Comparison of ENCODE assay signal across 10 cellular contexts in genomic region chr10:24618401-24618800, GRCh38.
DNase-seq lines count a peak whose midpoint lies in the region; ATAC-seq and TF ChIP-seq lines count a peak whose summit lies in the region.
"Had no signal": no experiment of that assay in that cellular context is flagged by ENCODE, and none has a peak within 500 bp of the region (broad histone marks: within the 10 kb centered on the region; RNA-seq: fewer than 3 reads in every experiment).

No MANE protein-coding gene starts in this region.

- no peaks in the 10 kb centered on the region for H3K27me3 Mint-ChIP-seq in T-helper 2 cell treated with Interferon-gamma antibody and Interleukin-4, amounts not matched to agents 5 μg/mL and 100 μg/mL, for 36 hours (ENCODE audit: low read depth)
- H3K27me3 Mint-ChIP-seq in HFFc6 (ENCODE audit: insufficient read depth) (no peaks in the 10 kb centered on the region; the same call in 1 of the 2 replicates), chondrocyte (ENCODE audit: low read depth) (no peaks in the 10 kb centered on the region), osteocyte (ENCODE audit: unreplicated experiment) (no peaks in the 10 kb centered on the region)
- H3K27me3 Mint-ChIP-seq: progenitor cell of endocrine pancreas had no signal

- TF ChIP-seq CTCF in HFFc6 (IDR thresholded peaks at IDR 0.05) (no peak), chondrocyte (IDR thresholded peaks at IDR 0.05) (no peak), osteocyte (IDR thresholded peaks at IDR 0.05) (no peak)

- DNase-seq in T-helper 2 cell treated with Interferon-gamma antibody and Interleukin-4, amounts not matched to agents 5 μg/mL and 100 μg/mL, for 36 hours (ENCODE audit: low spot score): peak; percentile 7
- no peak for DNase-seq in T-helper 2 cell
- no peak for DNase-seq in HFFc6
- no peak for DNase-seq in chondrocyte (ENCODE audit: low spot score)
- no peak for DNase-seq in osteocyte (ENCODE audit: extremely low spot score, unreplicated experiment)
- DNase-seq in NCI-H446 treated with DMSO at 0.1 percent for 48 hours (lab: John Stamatoyannopoulos, UW): no peak
- no peak for DNase-seq in EL
- DNase-seq: NCI-H226 had no signal

- peaks cover 21% of the 10 kb centered on the region for H3K4me1 Mint-ChIP-seq in T-helper 2 cell treated with Interferon-gamma antibody and Interleukin-4, amounts not matched to agents 5 μg/mL and 100 μg/mL, for 36 hours (ENCODE audit: low read depth)
- peaks cover 32% of the 10 kb centered on the region for H3K4me1 Mint-ChIP-seq in HFFc6 (ENCODE audit: low read depth)
- peaks cover 16% of the 10 kb centered on the region for H3K4me1 Mint-ChIP-seq in chondrocyte (ENCODE audit: low read depth)
- H3K4me1 Mint-ChIP-seq in osteocyte (ENCODE audit: unreplicated experiment): peaks cover 14% of the 10 kb centered on the region

- peak overlapping the region; percentile 25 for H3K4me3 Mint-ChIP-seq in T-helper 2 cell treated with Interferon-gamma antibody and Interleukin-4, amounts not matched to agents 5 μg/mL and 100 μg/mL, for 36 hours
- H3K4me3 Mint-ChIP-seq in HFFc6: no peak overlapping the region
- H3K4me3 Mint-ChIP-seq in chondrocyte (ENCODE audit: unreplicated experiment): no peak overlapping the region
- no peak overlapping the region for H3K4me3 Mint-ChIP-seq in osteocyte (ENCODE audit: unreplicated experiment)

- no peaks in the 10 kb centered on the region for H3K36me3 Mint-ChIP-seq in T-helper 2 cell treated with Interferon-gamma antibody and Interleukin-4, amounts not matched to agents 5 μg/mL and 100 μg/mL, for 36 hours (ENCODE audit: low read depth)
- H3K36me3 Mint-ChIP-seq in HFFc6 (ENCODE audit: low read depth) (peaks cover 9% of the 10 kb centered on the region), chondrocyte (ENCODE audit: low read depth) (peaks cover 20% of the 10 kb centered on the region), osteocyte (ENCODE audit: unreplicated experiment) (peaks cover 34% of the 10 kb centered on the region)

- peak overlapping the region; percentile 65 for H3K27ac Mint-ChIP-seq in T-helper 2 cell treated with Interferon-gamma antibody and Interleukin-4, amounts not matched to agents 5 μg/mL and 100 μg/mL, for 36 hours
- H3K27ac Mint-ChIP-seq in HFFc6 (peak overlapping the region; percentile 12), chondrocyte (ENCODE audit: unreplicated experiment) (peak overlapping the region; percentile 4), osteocyte (ENCODE audit: unreplicated experiment) (peak overlapping the region; percentile 32)
- H3K27ac Mint-ChIP-seq: progenitor cell of endocrine pancreas had no signal

- ATAC-seq in HG03520 (IDR thresholded peaks at IDR 0.05; ENCODE audit: unreplicated experiment): no peak

- H3K9me3 Mint-ChIP-seq in T-helper 2 cell treated with Interferon-gamma antibody and Interleukin-4, amounts not matched to agents 5 μg/mL and 100 μg/mL, for 36 hours: no peaks in the 10 kb centered on the region
- no peaks in the 10 kb centered on the region for H3K9me3 Mint-ChIP-seq in HFFc6
- no peaks in the 10 kb centered on the region for H3K9me3 Mint-ChIP-seq in chondrocyte (ENCODE audit: low read depth)
- H3K9me3 Mint-ChIP-seq in osteocyte (ENCODE audit: unreplicated experiment): no peaks in the 10 kb centered on the region

Comparison
In these comparisons a context has a peak if more than half of its experiments do, and no peak if none do; other contexts are left out.
1. H3K27ac Mint-ChIP-seq: peak in every context shown above with its lines; median percentile 65 in T-helper 2 cell treated with Interferon-gamma antibody and Interleukin-4, amounts not matched to agents 5 μg/mL and 100 μg/mL, for 36 hours; 32 in osteocyte; 12 in HFFc6; 4 in chondrocyte.